ENCODE assay signal across 9 cellular contexts in genomic region chr18:69580107-69580506, GRCh38.
DNase-seq lines count a peak whose midpoint lies in the region; ATAC-seq, FAIRE-seq and TF ChIP-seq lines count a peak whose summit lies in the region.
"Had no signal": no experiment of that assay in that cellular context is flagged by ENCODE, and none has a peak within 500 bp of the region (broad histone marks: within the 10 kb centered on the region; RNA-seq: fewer than 3 reads in every experiment).

No MANE protein-coding gene starts in this region.

- no peaks in the 10 kb centered on the region for H3K27me3 ChIP-seq in CD4-positive, alpha-beta T cell (ENCODE audit: control insufficient read depth, insufficient read depth, low read length)
- no peaks in the 10 kb centered on the region for H3K27me3 ChIP-seq in brain microvascular endothelial cell (replicated peaks)

- H3K36me3 Mint-ChIP-seq in CD4-positive, alpha-beta T cell (ENCODE audit: low read depth), result no peaks in the 10 kb centered on the region
- H3K36me3 Mint-ChIP-seq in activated T-helper 17 cell treated with anti-CD3 and anti-CD28 coated beads, Interleukin-2, amount 50 U/mL, for 72 hours (ENCODE audit: low read depth), result no peaks in the 10 kb centered on the region

- FAIRE-seq in GM19239 (lab: Jason Lieb, UNC) (peak; percentile 74), HTR-8/SVneo (lab: Jason Lieb, UNC) (no peak)

- no peaks in the 10 kb centered on the region for H3K9me3 ChIP-seq in CD4-positive, alpha-beta T cell (ENCODE audit: control insufficient read depth, low read length)

- H3K27ac ChIP-seq in CD4-positive, alpha-beta T cell (ENCODE audit: low read depth, low read length), result no peak overlapping the region
- H3K27ac ChIP-seq in brain microvascular endothelial cell, result no peak overlapping the region

- H3K27me3 Mint-ChIP-seq in CD4-positive, alpha-beta T cell, result no peaks in the 10 kb centered on the region
- H3K27me3 Mint-ChIP-seq in activated T-helper 17 cell treated with anti-CD3 and anti-CD28 coated beads, Interleukin-2, amount 50 U/mL, for 72 hours, result no peaks in the 10 kb centered on the region

- peaks cover 20% of the 10 kb centered on the region for H3K4me1 Mint-ChIP-seq in CD4-positive, alpha-beta T cell (ENCODE audit: low read depth)
- H3K4me1 Mint-ChIP-seq in activated T-helper 17 cell treated with anti-CD3 and anti-CD28 coated beads, Interleukin-2, amount 50 U/mL, for 72 hours, result no peaks in the 10 kb centered on the region
- H3K4me1 Mint-ChIP-seq: nephron had no signal

- POLR2A ChIA-PET in CD4-positive, alpha-beta T cell (lab: Charles Lee), result interaction anchor here (0.8 kb wide), 1 partner anchor 356 kb away, joined by 4 read pairs; no protein-coding TSS in a partner anchor

- in situ Hi-C loops in brain microvascular endothelial cell (cut with HindIII; ENCODE audit: low pct_ligation_motif_present, low sequenced_read_pairs), result no loop called here

- no peak overlapping the region for H3K4me3 ChIP-seq in brain microvascular endothelial cell (ENCODE audit: low read depth, low read length)

- intact Hi-C loops in CD4-positive, alpha-beta T cell (cut with DNase I, micrococcal nuclease), result no loop called here

- peak overlapping the region; percentile 59 for H3K4me3 Mint-ChIP-seq in CD4-positive, alpha-beta T cell
- peak overlapping the region; percentile 52 for H3K4me3 Mint-ChIP-seq in activated T-helper 17 cell treated with anti-CD3 and anti-CD28 coated beads, Interleukin-2, amount 50 U/mL, for 72 hours
- H3K4me3 Mint-ChIP-seq: nephron had no signal

- ATAC-seq in CD4-positive, alpha-beta T cell (ENCODE audit: poor library complexity), result peak; percentile 48
- ATAC-seq in HG03354 (IDR thresholded peaks at IDR 0.05; ENCODE audit: poor library complexity, severe bottlenecking, unreplicated experiment), result peak; percentile 89
- peak; percentile 32 for ATAC-seq in activated T-helper 17 cell treated with anti-CD3 and anti-CD28 coated beads, Interleukin-2, amount 50 U/mL, for 72 hours (replicated peaks)
- no peak for ATAC-seq in HG03439 (IDR thresholded peaks at IDR 0.05; ENCODE audit: unreplicated experiment)

- CTCF ChIA-PET in CD4-positive, alpha-beta T cell (lab: Charles Lee), result interaction anchor here (1.1 kb wide), 1 partner anchor 13 kb away, joined by 6 read pairs; no protein-coding TSS in a partner anchor

- H3K27ac Mint-ChIP-seq in CD4-positive, alpha-beta T cell, result no peak overlapping the region
- peak overlapping the region; percentile 75 for H3K27ac Mint-ChIP-seq in activated T-helper 17 cell treated with anti-CD3 and anti-CD28 coated beads, Interleukin-2, amount 50 U/mL, for 72 hours
- H3K27ac Mint-ChIP-seq: nephron had no signal

- no peaks in the 10 kb centered on the region for H3K36me3 ChIP-seq in brain microvascular endothelial cell (replicated peaks)

- H3K9me3 Mint-ChIP-seq in CD4-positive, alpha-beta T cell, result no peaks in the 10 kb centered on the region
- no peaks in the 10 kb centered on the region for H3K9me3 Mint-ChIP-seq in activated T-helper 17 cell treated with anti-CD3 and anti-CD28 coated beads, Interleukin-2, amount 50 U/mL, for 72 hours

- no peak for TF ChIP-seq CTCF in CD4-positive, alpha-beta T cell (IDR thresholded peaks at IDR 0.05)
- no peak for TF ChIP-seq CTCF in brain microvascular endothelial cell (IDR thresholded peaks at IDR 0.05; ENCODE audit: low read depth, low read length, missing control alignments)

- no peak for DNase-seq in CD4-positive, alpha-beta T cell
- peak; percentile 0 for DNase-seq in GM19239 (ENCODE audit: insufficient read length, low spot score)
- no peak for DNase-seq in brain microvascular endothelial cell
- DNase-seq in HTR-8/SVneo (ENCODE audit: insufficient read length, low spot score), result no peak
- DNase-seq in NCI-H2196 treated with DMSO at 0.1 percent for 48 hours (lab: John Stamatoyannopoulos, UW; ENCODE audit: unreplicated experiment), result no peak
